9 cellular contexts compared by ENCODE assay signal in genomic region chr1:163170975-163171676, GRCh38. TPM values are rescaled to one million over a fixed set of nuclear protein-coding genes. Genes with fewer than 3 reads are reported as not detected.
DNase-seq lines count a peak whose midpoint lies in the region; ATAC-seq and TF ChIP-seq lines count a peak whose summit lies in the region.
"Had no signal": no experiment of that assay in that cellular context is flagged by ENCODE, and none has a peak within 500 bp of the region (broad histone marks: within the 10 kb centered on the region; RNA-seq: fewer than 3 reads in every experiment).

No MANE protein-coding gene starts in this region.

- H3K27ac ChIP-seq in heart right ventricle, result peak overlapping the region in 4 of 10 donors; percentile 7 to 54 (median 32)
- peak overlapping the region in 1 of 2 donors; percentile 1 for H3K27ac ChIP-seq in right atrium auricular region
- H3K27ac ChIP-seq: parathyroid adenoma had no signal

- H3K4me3 ChIP-seq in heart right ventricle (no peak overlapping the region), right atrium auricular region (no peak overlapping the region)

- 65 to 67% methylated on average over 5 of the region's 5 CpGs for WGBS in heart right ventricle, 2 donors

- H3K4me1 ChIP-seq in heart right ventricle, result peaks cover 4 to 78% (median 28%) of the 10 kb centered on the region in 9 donors
- peaks cover 0 to 39% of the 10 kb centered on the region in 2 donors for H3K4me1 ChIP-seq in right atrium auricular region

- H3K27me3 ChIP-seq in heart right ventricle (no peaks in the 10 kb centered on the region), right atrium auricular region (no peaks in the 10 kb centered on the region)

- H3K36me3 ChIP-seq in heart right ventricle, result no peaks in the 10 kb centered on the region
- no peaks in the 10 kb centered on the region for H3K36me3 ChIP-seq in right atrium auricular region

- TF ChIP-seq CTCF in heart right ventricle (IDR thresholded peaks at IDR 0.05), result peak in 6 of 9 donors; percentile 28 to 56 (median 40)
- TF ChIP-seq CTCF in right atrium auricular region (IDR thresholded peaks at IDR 0.05), result peak in 1 of 2 donors; percentile 54

- no peak for DNase-seq in heart right ventricle
- DNase-seq in right atrium auricular region (ENCODE audit: low spot score), result no peak
- DNase-seq in OCI-M1 (lab: John Stamatoyannopoulos, UW), result peak; percentile 16
- DNase-seq in fibroblast of peridontal ligament (ENCODE audit: extremely low read depth), result peak; percentile 44
- DNase-seq in activated CD4-positive, alpha-beta T cell treated with anti-CD3 and anti-CD28 coated beads, Interleukin-2, amount 50 U/mL, for 48 hours, result no peak
- no peak for DNase-seq in activated T-cell treated with anti-CD3 and anti-CD28 coated beads, Interleukin-2, amount 50 U/mL, for 1 hour

- ATAC-seq in heart right ventricle (peak in 1 of 8 donors; percentile 27), GM19397 (IDR thresholded peaks at IDR 0.05; ENCODE audit: unreplicated experiment) (no peak), esophagus mucosa (no peak)

- H3K9me3 ChIP-seq in heart right ventricle (no peaks in the 10 kb centered on the region), right atrium auricular region (no peaks in the 10 kb centered on the region)

- intact Hi-C loops in heart right ventricle (cut with DNase I), result loop anchor here in 8 of 10 donors (2.0 to 10.0 kb wide), 6 partner anchors 98 to 319 kb away; no protein-coding TSS in a partner anchor

RNA-seq across cellular contexts. Expression of gene RGS5, which starts 31.6 kb away (rescaled TPM):
- total RNA-seq in heart right ventricle, result 100 to 1,000 TPM; 120 to 393 (median 207) TPM
- 100 to 1,000 TPM in 1 of 2 donors, 10 to 100 TPM in 1; 83.9 to 130 TPM for polyA plus RNA-seq in heart right ventricle
- total RNA-seq in right atrium auricular region, result 100 to 1,000 TPM in 1 of 2 donors, 10 to 100 TPM in 1; 43.5 to 381 TPM
- 28.3 TPM for total RNA-seq in esophagus mucosa

Comparison
In these comparisons a context has a peak if more than half of its experiments do, and no peak if none do; other contexts are left out.
1. DNase-seq: peak in OCI-M1 (single experiment) and fibroblast of peridontal ligament (single experiment); none in heart right ventricle (0 of 2), right atrium auricular region (single experiment), activated CD4-positive, alpha-beta T cell treated with anti-CD3 and anti-CD28 coated beads, Interleukin-2, amount 50 U/mL, for 48 hours (0 of 2) and activated T-cell treated with anti-CD3 and anti-CD28 coated beads, Interleukin-2, amount 50 U/mL, for 1 hour (single experiment).